1 cellular context compared by ENCODE assay signal in the genomic region with DNA sequence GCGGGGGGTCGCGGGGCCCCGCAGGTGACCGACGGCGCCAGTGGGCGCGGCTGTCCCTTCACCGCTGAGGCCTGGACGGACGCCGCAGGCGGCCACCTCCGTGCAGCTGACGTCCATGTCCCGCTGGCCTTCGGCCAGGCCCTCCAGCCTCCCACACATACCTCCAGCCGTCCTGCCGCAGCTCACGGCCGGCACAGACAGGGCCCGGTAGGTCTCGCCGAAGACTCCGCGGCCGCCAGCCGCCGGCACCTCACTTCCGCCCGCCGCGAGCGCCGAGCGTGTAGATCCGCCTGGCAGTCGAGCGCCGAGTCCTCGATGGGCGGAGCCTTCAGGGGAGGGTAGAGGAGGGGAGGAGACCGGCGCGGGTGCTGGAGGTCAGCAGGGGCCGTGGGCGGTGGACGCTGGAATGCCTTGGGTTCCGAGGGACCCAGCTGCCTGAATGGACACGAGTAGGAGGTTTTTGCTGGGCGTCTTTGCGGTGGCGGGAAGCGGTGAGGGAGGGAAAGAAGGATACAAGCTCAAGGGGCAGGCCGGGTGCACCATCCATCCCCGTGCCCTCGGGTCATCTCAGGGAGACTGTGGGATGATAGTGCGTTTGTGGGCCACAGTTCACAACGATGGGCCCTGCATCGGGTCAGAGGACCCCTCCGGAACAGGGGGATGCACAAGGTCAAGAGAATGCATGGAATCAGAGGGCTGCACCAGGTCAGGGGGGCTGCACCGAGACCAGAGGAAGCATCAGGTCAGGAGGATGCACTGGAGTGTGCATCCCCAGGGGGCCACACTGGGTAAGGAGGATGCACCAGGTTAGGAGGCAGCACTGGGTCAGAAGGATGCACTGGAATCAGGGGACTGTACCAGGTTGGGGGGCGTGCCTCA.
A peak's percentile ranks its signal among the peaks of the same experiment; 100 is the strongest.
TF ChIP-seq lines count a peak whose summit lies in the region.

A gene with protein sequence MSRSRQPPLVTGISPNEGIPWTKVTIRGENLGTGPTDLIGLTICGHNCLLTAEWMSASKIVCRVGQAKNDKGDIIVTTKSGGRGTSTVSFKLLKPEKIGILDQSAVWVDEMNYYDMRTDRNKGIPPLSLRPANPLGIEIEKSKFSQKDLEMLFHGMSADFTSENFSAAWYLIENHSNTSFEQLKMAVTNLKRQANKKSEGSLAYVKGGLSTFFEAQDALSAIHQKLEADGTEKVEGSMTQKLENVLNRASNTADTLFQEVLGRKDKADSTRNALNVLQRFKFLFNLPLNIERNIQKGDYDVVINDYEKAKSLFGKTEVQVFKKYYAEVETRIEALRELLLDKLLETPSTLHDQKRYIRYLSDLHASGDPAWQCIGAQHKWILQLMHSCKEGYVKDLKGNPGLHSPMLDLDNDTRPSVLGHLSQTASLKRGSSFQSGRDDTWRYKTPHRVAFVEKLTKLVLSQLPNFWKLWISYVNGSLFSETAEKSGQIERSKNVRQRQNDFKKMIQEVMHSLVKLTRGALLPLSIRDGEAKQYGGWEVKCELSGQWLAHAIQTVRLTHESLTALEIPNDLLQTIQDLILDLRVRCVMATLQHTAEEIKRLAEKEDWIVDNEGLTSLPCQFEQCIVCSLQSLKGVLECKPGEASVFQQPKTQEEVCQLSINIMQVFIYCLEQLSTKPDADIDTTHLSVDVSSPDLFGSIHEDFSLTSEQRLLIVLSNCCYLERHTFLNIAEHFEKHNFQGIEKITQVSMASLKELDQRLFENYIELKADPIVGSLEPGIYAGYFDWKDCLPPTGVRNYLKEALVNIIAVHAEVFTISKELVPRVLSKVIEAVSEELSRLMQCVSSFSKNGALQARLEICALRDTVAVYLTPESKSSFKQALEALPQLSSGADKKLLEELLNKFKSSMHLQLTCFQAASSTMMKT (minus strand): TSS at position 282 of the 879 bp plus-strand sequence. CDS start 55,321 bp downstream, outside the sequence.

TF ChIP-seq in HEK293, 187 proteins besides CTCF, POLR2A, EP300 and RAD21 (continued from another document):
- TF ChIP-seq, protein P1, sequence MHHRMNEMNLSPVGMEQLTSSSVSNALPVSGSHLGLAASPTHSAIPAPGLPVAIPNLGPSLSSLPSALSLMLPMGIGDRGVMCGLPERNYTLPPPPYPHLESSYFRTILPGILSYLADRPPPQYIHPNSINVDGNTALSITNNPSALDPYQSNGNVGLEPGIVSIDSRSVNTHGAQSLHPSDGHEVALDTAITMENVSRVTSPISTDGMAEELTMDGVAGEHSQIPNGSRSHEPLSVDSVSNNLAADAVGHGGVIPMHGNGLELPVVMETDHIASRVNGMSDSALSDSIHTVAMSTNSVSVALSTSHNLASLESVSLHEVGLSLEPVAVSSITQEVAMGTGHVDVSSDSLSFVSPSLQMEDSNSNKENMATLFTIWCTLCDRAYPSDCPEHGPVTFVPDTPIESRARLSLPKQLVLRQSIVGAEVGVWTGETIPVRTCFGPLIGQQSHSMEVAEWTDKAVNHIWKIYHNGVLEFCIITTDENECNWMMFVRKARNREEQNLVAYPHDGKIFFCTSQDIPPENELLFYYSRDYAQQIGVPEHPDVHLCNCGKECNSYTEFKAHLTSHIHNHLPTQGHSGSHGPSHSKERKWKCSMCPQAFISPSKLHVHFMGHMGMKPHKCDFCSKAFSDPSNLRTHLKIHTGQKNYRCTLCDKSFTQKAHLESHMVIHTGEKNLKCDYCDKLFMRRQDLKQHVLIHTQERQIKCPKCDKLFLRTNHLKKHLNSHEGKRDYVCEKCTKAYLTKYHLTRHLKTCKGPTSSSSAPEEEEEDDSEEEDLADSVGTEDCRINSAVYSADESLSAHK (tag by site-specific recombination; IDR thresholded peaks at IDR 0.05) = no peak
- TF ChIP-seq ZSCAN30 (tag by site-specific recombination; IDR thresholded peaks at IDR 0.05) = peak; percentile 62; the same call in 1 of the 2 replicates
- TF ChIP-seq GLI2 (tag by site-specific recombination; IDR thresholded peaks at IDR 0.05; ENCODE audit: borderline replicate concordance, low read depth) = no peak
- no peak for TF ChIP-seq ZNF837 (tag by site-specific recombination; IDR thresholded peaks at IDR 0.05)
- TF ChIP-seq, protein P2, sequence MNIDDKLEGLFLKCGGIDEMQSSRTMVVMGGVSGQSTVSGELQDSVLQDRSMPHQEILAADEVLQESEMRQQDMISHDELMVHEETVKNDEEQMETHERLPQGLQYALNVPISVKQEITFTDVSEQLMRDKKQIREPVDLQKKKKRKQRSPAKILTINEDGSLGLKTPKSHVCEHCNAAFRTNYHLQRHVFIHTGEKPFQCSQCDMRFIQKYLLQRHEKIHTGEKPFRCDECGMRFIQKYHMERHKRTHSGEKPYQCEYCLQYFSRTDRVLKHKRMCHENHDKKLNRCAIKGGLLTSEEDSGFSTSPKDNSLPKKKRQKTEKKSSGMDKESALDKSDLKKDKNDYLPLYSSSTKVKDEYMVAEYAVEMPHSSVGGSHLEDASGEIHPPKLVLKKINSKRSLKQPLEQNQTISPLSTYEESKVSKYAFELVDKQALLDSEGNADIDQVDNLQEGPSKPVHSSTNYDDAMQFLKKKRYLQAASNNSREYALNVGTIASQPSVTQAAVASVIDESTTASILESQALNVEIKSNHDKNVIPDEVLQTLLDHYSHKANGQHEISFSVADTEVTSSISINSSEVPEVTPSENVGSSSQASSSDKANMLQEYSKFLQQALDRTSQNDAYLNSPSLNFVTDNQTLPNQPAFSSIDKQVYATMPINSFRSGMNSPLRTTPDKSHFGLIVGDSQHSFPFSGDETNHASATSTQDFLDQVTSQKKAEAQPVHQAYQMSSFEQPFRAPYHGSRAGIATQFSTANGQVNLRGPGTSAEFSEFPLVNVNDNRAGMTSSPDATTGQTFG (tag by site-specific recombination; IDR thresholded peaks at IDR 0.05; ENCODE audit: borderline replicate concordance) = peak; percentile 93; the same call in 1 of the 2 replicates
- no peak for TF ChIP-seq ZNF112 (tag by site-specific recombination; IDR thresholded peaks at IDR 0.05)
